In the genomic region with DNA sequence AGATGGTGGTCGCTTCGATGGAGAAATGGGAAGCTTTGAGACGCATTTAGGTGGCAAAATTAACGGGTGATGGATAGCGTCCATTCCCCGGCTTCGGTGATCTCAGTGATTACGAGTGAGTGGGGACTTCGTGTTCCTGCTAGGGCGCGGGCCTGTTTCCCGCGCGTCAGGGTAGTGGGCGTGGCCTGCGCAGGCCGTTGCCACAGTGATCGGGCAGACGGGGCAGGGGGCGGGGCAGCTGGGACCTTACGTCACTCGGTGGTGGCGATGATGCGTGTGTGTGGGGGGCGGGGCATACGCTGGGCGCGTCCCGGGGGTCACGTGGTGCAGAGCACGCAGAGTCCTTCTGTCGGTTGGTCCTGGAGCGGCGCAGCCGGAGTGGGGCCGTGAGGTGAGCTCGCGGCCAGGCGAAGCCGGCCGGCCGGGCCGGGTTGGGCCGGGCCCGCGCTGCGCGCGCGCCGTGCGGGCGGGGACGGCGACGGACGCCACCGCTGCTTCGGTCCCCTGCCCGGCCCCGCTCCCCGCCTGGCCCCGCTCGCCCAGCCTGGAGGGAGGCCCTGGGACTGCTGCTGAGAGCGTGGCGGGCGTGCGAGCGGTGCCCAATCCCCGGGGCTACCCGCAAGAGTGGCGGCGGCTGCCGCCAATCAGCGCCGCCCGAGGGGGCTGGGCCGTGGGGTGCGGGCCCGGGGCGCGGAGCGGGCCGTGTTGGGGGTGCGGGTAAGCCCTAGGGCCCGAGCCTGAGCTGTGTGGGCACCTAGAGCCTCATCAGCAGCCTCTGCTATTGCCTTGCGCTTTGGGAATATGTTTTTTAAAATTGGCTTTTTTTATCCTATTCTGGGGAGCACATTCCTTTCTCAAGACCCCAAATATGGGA, we compare ENCODE assay signal across 1 cellular context.
TF ChIP-seq lines count a peak whose summit lies in the region.

A gene (plus strand): TSS at position 327 of the 874 bp plus-strand sequence. CDS start 29,508 bp downstream, outside the sequence.

TF ChIP-seq in WTC11, 78 proteins besides CTCF, POLR2A, EP300 and RAD21 (continued from another document and continues in another):
- TF ChIP-seq, protein P1, sequence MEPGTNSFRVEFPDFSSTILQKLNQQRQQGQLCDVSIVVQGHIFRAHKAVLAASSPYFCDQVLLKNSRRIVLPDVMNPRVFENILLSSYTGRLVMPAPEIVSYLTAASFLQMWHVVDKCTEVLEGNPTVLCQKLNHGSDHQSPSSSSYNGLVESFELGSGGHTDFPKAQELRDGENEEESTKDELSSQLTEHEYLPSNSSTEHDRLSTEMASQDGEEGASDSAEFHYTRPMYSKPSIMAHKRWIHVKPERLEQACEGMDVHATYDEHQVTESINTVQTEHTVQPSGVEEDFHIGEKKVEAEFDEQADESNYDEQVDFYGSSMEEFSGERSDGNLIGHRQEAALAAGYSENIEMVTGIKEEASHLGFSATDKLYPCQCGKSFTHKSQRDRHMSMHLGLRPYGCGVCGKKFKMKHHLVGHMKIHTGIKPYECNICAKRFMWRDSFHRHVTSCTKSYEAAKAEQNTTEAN (CRISPR knock-in tag; IDR thresholded peaks at IDR 0.05), result no peak; the same call in 1 of the 2 replicates
- TF ChIP-seq, protein P2, sequence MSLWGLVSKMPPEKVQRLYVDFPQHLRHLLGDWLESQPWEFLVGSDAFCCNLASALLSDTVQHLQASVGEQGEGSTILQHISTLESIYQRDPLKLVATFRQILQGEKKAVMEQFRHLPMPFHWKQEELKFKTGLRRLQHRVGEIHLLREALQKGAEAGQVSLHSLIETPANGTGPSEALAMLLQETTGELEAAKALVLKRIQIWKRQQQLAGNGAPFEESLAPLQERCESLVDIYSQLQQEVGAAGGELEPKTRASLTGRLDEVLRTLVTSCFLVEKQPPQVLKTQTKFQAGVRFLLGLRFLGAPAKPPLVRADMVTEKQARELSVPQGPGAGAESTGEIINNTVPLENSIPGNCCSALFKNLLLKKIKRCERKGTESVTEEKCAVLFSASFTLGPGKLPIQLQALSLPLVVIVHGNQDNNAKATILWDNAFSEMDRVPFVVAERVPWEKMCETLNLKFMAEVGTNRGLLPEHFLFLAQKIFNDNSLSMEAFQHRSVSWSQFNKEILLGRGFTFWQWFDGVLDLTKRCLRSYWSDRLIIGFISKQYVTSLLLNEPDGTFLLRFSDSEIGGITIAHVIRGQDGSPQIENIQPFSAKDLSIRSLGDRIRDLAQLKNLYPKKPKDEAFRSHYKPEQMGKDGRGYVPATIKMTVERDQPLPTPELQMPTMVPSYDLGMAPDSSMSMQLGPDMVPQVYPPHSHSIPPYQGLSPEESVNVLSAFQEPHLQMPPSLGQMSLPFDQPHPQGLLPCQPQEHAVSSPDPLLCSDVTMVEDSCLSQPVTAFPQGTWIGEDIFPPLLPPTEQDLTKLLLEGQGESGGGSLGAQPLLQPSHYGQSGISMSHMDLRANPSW (CRISPR knock-in tag; conservative IDR thresholded peaks at IDR 0.05; ENCODE audit: low read depth), result no peak
- TF ChIP-seq GTF2I (CRISPR knock-in tag; conservative IDR thresholded peaks at IDR 0.05), result no peak
- peak; percentile 95 for TF ChIP-seq ZNF232 (CRISPR knock-in tag; IDR thresholded peaks at IDR 0.05)
- TF ChIP-seq, protein P3, sequence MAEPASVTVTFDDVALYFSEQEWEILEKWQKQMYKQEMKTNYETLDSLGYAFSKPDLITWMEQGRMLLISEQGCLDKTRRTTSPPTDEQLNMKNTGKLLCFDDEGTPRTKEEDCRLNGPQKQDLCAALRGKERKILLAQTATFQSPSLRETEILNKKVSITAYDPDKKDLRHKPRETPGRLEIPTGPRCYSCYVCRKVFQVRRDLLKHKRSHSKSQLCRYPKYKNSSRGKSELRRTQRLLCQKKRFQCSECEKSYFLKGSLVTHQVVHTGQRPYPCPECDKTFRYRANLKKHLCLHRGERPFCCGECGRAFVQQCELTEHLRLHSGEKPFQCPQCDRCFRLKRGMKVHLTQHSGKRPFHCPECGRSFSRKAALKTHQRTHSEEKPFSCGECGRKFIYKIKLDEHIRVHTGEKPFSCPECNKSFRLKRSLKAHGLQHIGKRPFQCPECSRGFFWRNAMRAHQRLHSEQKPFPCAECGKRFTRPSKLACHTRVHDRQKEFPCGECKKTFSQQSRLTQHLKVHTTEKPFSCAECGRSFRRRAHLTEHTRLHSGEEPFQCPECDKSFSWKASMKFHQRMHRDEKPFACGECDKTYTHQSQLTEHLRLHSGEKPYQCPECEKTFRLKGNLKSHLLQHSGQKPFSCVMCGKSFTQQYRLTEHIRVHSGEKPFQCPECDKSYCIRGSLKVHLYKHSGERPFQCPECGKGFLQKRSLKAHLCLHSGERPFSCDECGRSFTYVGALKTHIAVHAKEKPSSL (CRISPR knock-in tag; conservative IDR thresholded peaks at IDR 0.05), result no peak
- TF ChIP-seq, protein P4, sequence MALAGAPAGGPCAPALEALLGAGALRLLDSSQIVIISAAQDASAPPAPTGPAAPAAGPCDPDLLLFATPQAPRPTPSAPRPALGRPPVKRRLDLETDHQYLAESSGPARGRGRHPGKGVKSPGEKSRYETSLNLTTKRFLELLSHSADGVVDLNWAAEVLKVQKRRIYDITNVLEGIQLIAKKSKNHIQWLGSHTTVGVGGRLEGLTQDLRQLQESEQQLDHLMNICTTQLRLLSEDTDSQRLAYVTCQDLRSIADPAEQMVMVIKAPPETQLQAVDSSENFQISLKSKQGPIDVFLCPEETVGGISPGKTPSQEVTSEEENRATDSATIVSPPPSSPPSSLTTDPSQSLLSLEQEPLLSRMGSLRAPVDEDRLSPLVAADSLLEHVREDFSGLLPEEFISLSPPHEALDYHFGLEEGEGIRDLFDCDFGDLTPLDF (CRISPR knock-in tag; IDR thresholded peaks at IDR 0.05), result 0 out of 2 replicates have a peak, but pooled peaks have one; percentile 66
- no peak for TF ChIP-seq SMAD4 (CRISPR knock-in tag; IDR thresholded peaks at IDR 0.05)
- peak; percentile 71; the same call in 1 of the 2 replicates for TF ChIP-seq MYBL2 (CRISPR knock-in tag; IDR thresholded peaks at IDR 0.05)
- no peak for TF ChIP-seq TCF7 (CRISPR knock-in tag; IDR thresholded peaks at IDR 0.05; ENCODE audit: low read depth)
- TF ChIP-seq, protein P5, sequence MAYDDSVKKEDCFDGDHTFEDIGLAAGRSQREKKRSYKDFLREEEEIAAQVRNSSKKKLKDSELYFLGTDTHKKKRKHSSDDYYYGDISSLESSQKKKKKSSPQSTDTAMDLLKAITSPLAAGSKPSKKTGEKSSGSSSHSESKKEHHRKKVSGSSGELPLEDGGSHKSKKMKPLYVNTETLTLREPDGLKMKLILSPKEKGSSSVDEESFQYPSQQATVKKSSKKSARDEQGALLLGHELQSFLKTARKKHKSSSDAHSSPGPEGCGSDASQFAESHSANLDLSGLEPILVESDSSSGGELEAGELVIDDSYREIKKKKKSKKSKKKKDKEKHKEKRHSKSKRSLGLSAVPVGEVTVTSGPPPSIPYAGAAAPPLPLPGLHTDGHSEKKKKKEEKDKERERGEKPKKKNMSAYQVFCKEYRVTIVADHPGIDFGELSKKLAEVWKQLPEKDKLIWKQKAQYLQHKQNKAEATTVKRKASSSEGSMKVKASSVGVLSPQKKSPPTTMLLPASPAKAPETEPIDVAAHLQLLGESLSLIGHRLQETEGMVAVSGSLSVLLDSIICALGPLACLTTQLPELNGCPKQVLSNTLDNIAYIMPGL (CRISPR knock-in tag; IDR thresholded peaks at IDR 0.05), result peak; percentile 31; the same call in 1 of the 2 replicates
- TF ChIP-seq ATF1 (CRISPR knock-in tag; IDR thresholded peaks at IDR 0.05), result no peak
- no peak for TF ChIP-seq ZNF138 (CRISPR knock-in tag; conservative IDR thresholded peaks at IDR 0.05)
- TF ChIP-seq CREM (CRISPR knock-in tag; IDR thresholded peaks at IDR 0.05), result peak; percentile 63; the same call in 1 of the 2 replicates
- TF ChIP-seq FOXK1 (CRISPR knock-in tag; IDR thresholded peaks at IDR 0.05), result peak; percentile 77
- TF ChIP-seq SOX15 (CRISPR knock-in tag; IDR thresholded peaks at IDR 0.05), result no peak
- TF ChIP-seq NFYB (CRISPR knock-in tag; conservative IDR thresholded peaks at IDR 0.05; ENCODE audit: low read depth), result peak; percentile 93
- peak; percentile 94 for TF ChIP-seq SP1 (CRISPR knock-in tag; conservative IDR thresholded peaks at IDR 0.05)
- no peak for TF ChIP-seq FOXP1 (CRISPR knock-in tag; IDR thresholded peaks at IDR 0.05; ENCODE audit: borderline replicate concordance)
- TF ChIP-seq ZNF121 (CRISPR knock-in tag; IDR thresholded peaks at IDR 0.05), result no peak
- TF ChIP-seq, protein P6, sequence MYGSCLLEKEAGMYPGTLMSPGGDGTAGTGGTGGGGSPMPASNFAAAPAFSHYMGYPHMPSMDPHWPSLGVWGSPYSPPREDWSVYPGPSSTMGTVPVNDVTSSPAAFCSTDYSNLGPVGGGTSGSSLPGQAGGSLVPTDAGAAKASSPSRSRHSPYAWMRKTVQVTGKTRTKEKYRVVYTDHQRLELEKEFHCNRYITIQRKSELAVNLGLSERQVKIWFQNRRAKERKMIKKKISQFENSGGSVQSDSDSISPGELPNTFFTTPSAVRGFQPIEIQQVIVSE (CRISPR knock-in tag; IDR thresholded peaks at IDR 0.05; ENCODE audit: borderline replicate concordance), result no peak
- TF ChIP-seq RELA (CRISPR knock-in tag; IDR thresholded peaks at IDR 0.05; ENCODE audit: borderline replicate concordance), result no peak; the same call in 1 of the 2 replicates
- peak; percentile 17; the same call in 1 of the 2 replicates for TF ChIP-seq ZNF423 (CRISPR knock-in tag; IDR thresholded peaks at IDR 0.05)
- TF ChIP-seq, protein P7, sequence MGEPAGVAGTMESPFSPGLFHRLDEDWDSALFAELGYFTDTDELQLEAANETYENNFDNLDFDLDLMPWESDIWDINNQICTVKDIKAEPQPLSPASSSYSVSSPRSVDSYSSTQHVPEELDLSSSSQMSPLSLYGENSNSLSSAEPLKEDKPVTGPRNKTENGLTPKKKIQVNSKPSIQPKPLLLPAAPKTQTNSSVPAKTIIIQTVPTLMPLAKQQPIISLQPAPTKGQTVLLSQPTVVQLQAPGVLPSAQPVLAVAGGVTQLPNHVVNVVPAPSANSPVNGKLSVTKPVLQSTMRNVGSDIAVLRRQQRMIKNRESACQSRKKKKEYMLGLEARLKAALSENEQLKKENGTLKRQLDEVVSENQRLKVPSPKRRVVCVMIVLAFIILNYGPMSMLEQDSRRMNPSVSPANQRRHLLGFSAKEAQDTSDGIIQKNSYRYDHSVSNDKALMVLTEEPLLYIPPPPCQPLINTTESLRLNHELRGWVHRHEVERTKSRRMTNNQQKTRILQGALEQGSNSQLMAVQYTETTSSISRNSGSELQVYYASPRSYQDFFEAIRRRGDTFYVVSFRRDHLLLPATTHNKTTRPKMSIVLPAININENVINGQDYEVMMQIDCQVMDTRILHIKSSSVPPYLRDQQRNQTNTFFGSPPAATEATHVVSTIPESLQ (CRISPR knock-in tag; IDR thresholded peaks at IDR 0.05), result no peak
- TF ChIP-seq, protein P8, sequence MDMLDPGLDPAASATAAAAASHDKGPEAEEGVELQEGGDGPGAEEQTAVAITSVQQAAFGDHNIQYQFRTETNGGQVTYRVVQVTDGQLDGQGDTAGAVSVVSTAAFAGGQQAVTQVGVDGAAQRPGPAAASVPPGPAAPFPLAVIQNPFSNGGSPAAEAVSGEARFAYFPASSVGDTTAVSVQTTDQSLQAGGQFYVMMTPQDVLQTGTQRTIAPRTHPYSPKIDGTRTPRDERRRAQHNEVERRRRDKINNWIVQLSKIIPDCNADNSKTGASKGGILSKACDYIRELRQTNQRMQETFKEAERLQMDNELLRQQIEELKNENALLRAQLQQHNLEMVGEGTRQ (CRISPR knock-in tag; IDR thresholded peaks at IDR 0.05), result peak; percentile 98
- TF ChIP-seq, protein P9, sequence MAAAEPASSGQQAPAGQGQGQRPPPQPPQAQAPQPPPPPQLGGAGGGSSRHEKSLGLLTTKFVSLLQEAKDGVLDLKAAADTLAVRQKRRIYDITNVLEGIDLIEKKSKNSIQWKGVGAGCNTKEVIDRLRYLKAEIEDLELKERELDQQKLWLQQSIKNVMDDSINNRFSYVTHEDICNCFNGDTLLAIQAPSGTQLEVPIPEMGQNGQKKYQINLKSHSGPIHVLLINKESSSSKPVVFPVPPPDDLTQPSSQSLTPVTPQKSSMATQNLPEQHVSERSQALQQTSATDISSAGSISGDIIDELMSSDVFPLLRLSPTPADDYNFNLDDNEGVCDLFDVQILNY (CRISPR knock-in tag; IDR thresholded peaks at IDR 0.05), result peak; percentile 92
- TF ChIP-seq NR2C2 (CRISPR knock-in tag; IDR thresholded peaks at IDR 0.05), result no peak
- TF ChIP-seq GRHL2 (CRISPR knock-in tag; IDR thresholded peaks at IDR 0.05; ENCODE audit: insufficient replicate concordance, severe bottlenecking), result no peak
- TF ChIP-seq CREB1 (CRISPR knock-in tag; IDR thresholded peaks at IDR 0.05), result 0 out of 2 replicates have a peak, but pooled peaks have one; percentile 64
- no peak for TF ChIP-seq EMX1 (CRISPR knock-in tag; IDR thresholded peaks at IDR 0.05)
- no peak for TF ChIP-seq ZNF671 (CRISPR knock-in tag; IDR thresholded peaks at IDR 0.05)
- peak; percentile 81; the same call in 1 of the 2 replicates for TF ChIP-seq IRF2 (CRISPR knock-in tag; IDR thresholded peaks at IDR 0.05; ENCODE audit: borderline replicate concordance, low read depth)
- TF ChIP-seq ZNF219 (CRISPR knock-in tag; IDR thresholded peaks at IDR 0.05; ENCODE audit: borderline replicate concordance), result no peak
- 0 out of 2 replicates have a peak, but pooled peaks have one; percentile 44 for TF ChIP-seq ELF4 (CRISPR knock-in tag; IDR thresholded peaks at IDR 0.05; ENCODE audit: low read depth)
- TF ChIP-seq NFATC4 (CRISPR knock-in tag; IDR thresholded peaks at IDR 0.05), result no peak
- TF ChIP-seq, protein P10, sequence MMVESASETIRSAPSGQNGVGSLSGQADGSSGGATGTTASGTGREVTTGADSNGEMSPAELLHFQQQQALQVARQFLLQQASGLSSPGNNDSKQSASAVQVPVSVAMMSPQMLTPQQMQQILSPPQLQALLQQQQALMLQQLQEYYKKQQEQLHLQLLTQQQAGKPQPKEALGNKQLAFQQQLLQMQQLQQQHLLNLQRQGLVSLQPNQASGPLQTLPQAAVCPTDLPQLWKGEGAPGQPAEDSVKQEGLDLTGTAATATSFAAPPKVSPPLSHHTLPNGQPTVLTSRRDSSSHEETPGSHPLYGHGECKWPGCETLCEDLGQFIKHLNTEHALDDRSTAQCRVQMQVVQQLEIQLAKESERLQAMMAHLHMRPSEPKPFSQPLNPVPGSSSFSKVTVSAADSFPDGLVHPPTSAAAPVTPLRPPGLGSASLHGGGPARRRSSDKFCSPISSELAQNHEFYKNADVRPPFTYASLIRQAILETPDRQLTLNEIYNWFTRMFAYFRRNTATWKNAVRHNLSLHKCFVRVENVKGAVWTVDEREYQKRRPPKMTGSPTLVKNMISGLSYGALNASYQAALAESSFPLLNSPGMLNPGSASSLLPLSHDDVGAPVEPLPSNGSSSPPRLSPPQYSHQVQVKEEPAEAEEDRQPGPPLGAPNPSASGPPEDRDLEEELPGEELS (CRISPR knock-in tag; IDR thresholded peaks at IDR 0.05), result no peak; the same call in 1 of the 2 replicates
- TF ChIP-seq, protein P11, sequence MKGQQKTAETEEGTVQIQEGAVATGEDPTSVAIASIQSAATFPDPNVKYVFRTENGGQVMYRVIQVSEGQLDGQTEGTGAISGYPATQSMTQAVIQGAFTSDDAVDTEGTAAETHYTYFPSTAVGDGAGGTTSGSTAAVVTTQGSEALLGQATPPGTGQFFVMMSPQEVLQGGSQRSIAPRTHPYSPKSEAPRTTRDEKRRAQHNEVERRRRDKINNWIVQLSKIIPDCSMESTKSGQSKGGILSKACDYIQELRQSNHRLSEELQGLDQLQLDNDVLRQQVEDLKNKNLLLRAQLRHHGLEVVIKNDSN (CRISPR knock-in tag; IDR thresholded peaks at IDR 0.05), result peak; percentile 96
- TF ChIP-seq JUN (CRISPR knock-in tag; IDR thresholded peaks at IDR 0.05), result no peak; the same call in 1 of the 2 replicates
